Comparison of ENCODE assay signal across 8 cellular contexts in genomic region chr20:46970937-46971630, GRCh38.
DNase-seq lines count a peak whose midpoint lies in the region; ATAC-seq and TF ChIP-seq lines count a peak whose summit lies in the region.

No MANE protein-coding gene starts in this region.

- H3K27ac ChIP-seq in RWPE1: no peak overlapping the region

- ATAC-seq in omental fat pad (ENCODE audit: low FRiP score): no peak
- no peak for ATAC-seq in HG03045 (IDR thresholded peaks at IDR 0.05; ENCODE audit: unreplicated experiment)

- no peak overlapping the region for H3K4me3 ChIP-seq in H7 (ENCODE audit: insufficient read depth, low read depth, low read length)

- CTCF ChIA-PET in RWPE1 (lab: Yijun Ruan, JAX): interaction anchor here (0.7 kb wide), 1 partner anchor 11 kb away, joined by 3 read pairs; no protein-coding TSS in a partner anchor

- H3K27me3 ChIP-seq in H7 (ENCODE audit: control insufficient read depth, insufficient read depth, low read length): no peaks in the 10 kb centered on the region

- peak; percentile 76 for DNase-seq in AG08396 (ENCODE audit: low spot score)
- DNase-seq in H7: peak; percentile 88
- peak; percentile 95 for DNase-seq in RWPE1 (ENCODE audit: low spot score)
- peak; percentile 25 for DNase-seq in glomerular visceral epithelial cell (ENCODE audit: extremely low spot score)
- no peak for DNase-seq in omental fat pad (ENCODE audit: low spot score)
- no peak for DNase-seq in NCI-H1092 (lab: John Stamatoyannopoulos, UW)
- DNase-seq in NCI-H2029 (lab: John Stamatoyannopoulos, UW): no peak

- POLR2A ChIA-PET in RWPE1 (lab: Yijun Ruan, JAX; ENCODE audit: low non-redundant PET): no interaction called here

- H3K36me3 ChIP-seq in H7 (replicated peaks; ENCODE audit: control insufficient read depth, insufficient read depth, low read length): no peaks in the 10 kb centered on the region

- TF ChIP-seq CTCF in RWPE1 (conservative IDR thresholded peaks at IDR 0.05; ENCODE audit: low read depth) (no peak), omental fat pad (IDR thresholded peaks at IDR 0.05) (no peak)

Comparison
In these comparisons a context has a peak if more than half of its experiments do, and no peak if none do; other contexts are left out.
1. DNase-seq: peak in AG08396 (single experiment), H7 (single experiment), RWPE1 (single experiment) and glomerular visceral epithelial cell (single experiment); none in omental fat pad (single experiment), NCI-H1092 (single experiment) and NCI-H2029 (single experiment).